8 cellular contexts compared by ENCODE assay signal in genomic region chr3:27721717-27722564, GRCh38. TPM values are rescaled to one million over a fixed set of nuclear protein-coding genes. Genes with fewer than 3 reads are reported as not detected.
DNase-seq lines count a peak whose midpoint lies in the region; ATAC-seq and TF ChIP-seq lines count a peak whose summit lies in the region.

TSS of gene EOMES (minus strand) at chr3:27722323. CDS start at chr3:27722294, 29 bp downstream.

- H3K27me3 ChIP-seq in SJSA1 (replicated peaks) (peaks cover 23% of the 10 kb centered on the region), right cardiac atrium (ENCODE audit: control insufficient read depth, insufficient read depth) (peaks cover 2% of the 10 kb centered on the region), spleen (replicated peaks in 1 of 7) (peaks cover 3 to 98% (median 88%) of the 10 kb centered on the region in 7 donors)

- H3K27ac Mint-ChIP-seq in activated naive CD4-positive, alpha-beta T cell treated with anti-CD3 and anti-CD28 coated beads for 36 hours = no peak within 1 kb of the TSS

- DNase-seq in DMS 273 treated with DMSO at 0.1 percent for 48 hours (lab: John Stamatoyannopoulos, UW) (peak; percentile 30), HuH-7 (ENCODE audit: low spot score) (peak; percentile 97), SJSA1 (ENCODE audit: low read depth in 1 of 2, low spot score in 2 of 2) (peak in 1 of 2 experiments; percentile 61), right cardiac atrium (peak in 2 of 3 donors; percentile 64 to 69), spleen (peak; percentile 91), nucleus accumbens (lab: John Stamatoyannopoulos, UW) (no peak)
- peak; percentile 79 for DNase-seq in activated naive CD4-positive, alpha-beta T cell treated with anti-CD3 and anti-CD28 coated beads for 36 hours

- CTCF ChIA-PET in activated naive CD4-positive, alpha-beta T cell treated with anti-CD3 and anti-CD28 coated beads for 36 hours (lab: Charles Lee) = interaction anchor here (0.9 to 4.5 kb wide), 10 partner anchors 9 to 622 kb away, joined by 3 to 43 read pairs (median 4); no protein-coding TSS in a partner anchor

- peak; percentile 59 for ATAC-seq in GM21447 (IDR thresholded peaks at IDR 0.05; ENCODE audit: unreplicated experiment)
- ATAC-seq in right cardiac atrium = peak; percentile 43 to 59

- H3K9me3 ChIP-seq in SJSA1 (replicated peaks) = no peaks in the 10 kb centered on the region
- no peaks in the 10 kb centered on the region for H3K9me3 ChIP-seq in right cardiac atrium (ENCODE audit: control insufficient read depth, low read length)
- peaks cover 0 to 6% (median 0%) of the 10 kb centered on the region in 8 donors for H3K9me3 ChIP-seq in spleen

- H3K27ac ChIP-seq in SJSA1 = no peak within 1 kb of the TSS
- H3K27ac ChIP-seq in right cardiac atrium (ENCODE audit: low read length) = no peak within 1 kb of the TSS
- peak within 1 kb of the TSS in 7 of 8 donors; percentile 59 to 81 (median 73) for H3K27ac ChIP-seq in spleen

- WGBS in right cardiac atrium = 1% methylated on average over 81 of the region's 81 CpGs
- 0 to 3% (median 1%) methylated on average over 28 to 81 of the region's 81 CpGs for WGBS in spleen, 5 donors

- TF ChIP-seq CTCF in spleen (IDR thresholded peaks at IDR 0.05 in 8 of 11, conservative IDR thresholded peaks at IDR 0.05 in 3 of 11) = peak in 6 of 11 experiments; percentile 7 to 56 (median 40)

- H3K36me3 Mint-ChIP-seq in activated naive CD4-positive, alpha-beta T cell treated with anti-CD3 and anti-CD28 coated beads for 36 hours (ENCODE audit: low read depth) = no peaks in the 10 kb centered on the region

- TF ChIP-seq POLR2A in spleen (IDR thresholded peaks at IDR 0.05) = no peak

- peaks cover 13% of the 10 kb centered on the region for H3K4me1 ChIP-seq in SJSA1 (replicated peaks)
- peaks cover 3% of the 10 kb centered on the region for H3K4me1 ChIP-seq in right cardiac atrium (ENCODE audit: control insufficient read depth, insufficient read depth, low read length)
- H3K4me1 ChIP-seq in spleen = peaks cover 12 to 49% (median 38%) of the 10 kb centered on the region in 6 donors

- H3K36me3 ChIP-seq in SJSA1 (no peaks in the 10 kb centered on the region), spleen (no peaks in the 10 kb centered on the region)

- intact Hi-C loops in activated naive CD4-positive, alpha-beta T cell treated with anti-CD3 and anti-CD28 coated beads for 36 hours (cut with micrococcal nuclease) = loop anchor here (1.0 to 5.0 kb wide), 9 partner anchors 8 to 606 kb away; partner anchors contain the start of gene CMC1
- intact Hi-C loops in right cardiac atrium (cut with DNase I) (no loop called here), spleen (cut with DNase I; ENCODE audit: low total_unique reads) (no loop called here)

- no peaks in the 10 kb centered on the region for H3K9me3 Mint-ChIP-seq in activated naive CD4-positive, alpha-beta T cell treated with anti-CD3 and anti-CD28 coated beads for 36 hours

- H3K4me3 Mint-ChIP-seq in activated naive CD4-positive, alpha-beta T cell treated with anti-CD3 and anti-CD28 coated beads for 36 hours = peak within 1 kb of the TSS; percentile 75

- peak within 1 kb of the TSS; percentile 41 for H3K4me3 ChIP-seq in SJSA1
- H3K4me3 ChIP-seq in right cardiac atrium (ENCODE audit: low read length) = peak within 1 kb of the TSS; percentile 48
- peak within 1 kb of the TSS; percentile 54 to 85 (median 62) for H3K4me3 ChIP-seq in spleen

- peaks cover 68% of the 10 kb centered on the region for H3K27me3 Mint-ChIP-seq in activated naive CD4-positive, alpha-beta T cell treated with anti-CD3 and anti-CD28 coated beads for 36 hours (ENCODE audit: low read depth)

- H3K4me1 Mint-ChIP-seq in activated naive CD4-positive, alpha-beta T cell treated with anti-CD3 and anti-CD28 coated beads for 36 hours (ENCODE audit: low read depth) = peaks cover 21% of the 10 kb centered on the region

RNA-seq across cellular contexts. Expression of gene EOMES, which starts in this region (rescaled TPM):
- not detected in 2 replicates for total RNA-seq in SJSA1 (2014; rRNA removed; shearing (Covaris generic))
- total RNA-seq in activated naive CD4-positive, alpha-beta T cell treated with anti-CD3 and anti-CD28 coated beads for 36 hours = under 1 TPM; 0.12 to 0.14 TPM
- total RNA-seq in right cardiac atrium (under 1 TPM in 3 of 4 donors, not detected in 1; 0.17 to 0.29 (median 0.17) TPM), spleen (10 to 100 TPM in 6 of 7 donors, 1 to 10 TPM in 1; 7.7 to 17.2 (median 14.6) TPM)
- polyA plus RNA-seq in right cardiac atrium (0.09 TPM), spleen (1 to 10 TPM; 1.1 to 2.3 (median 1.3) TPM)

Comparison
In these comparisons a context has a peak if more than half of its experiments do, and no peak if none do; other contexts are left out.
1. Peak in DNase-seq in activated naive CD4-positive, alpha-beta T cell treated with anti-CD3 and anti-CD28 coated beads for 36 hours; RNA of the gene not detected or under 1 TPM.
2. Peak in DNase-seq, ATAC-seq and H3K4me3 ChIP-seq in right cardiac atrium; RNA of the gene not detected or under 1 TPM.
3. DNase-seq: peak in DMS 273 treated with DMSO at 0.1 percent for 48 hours (single experiment), HuH-7 (single experiment) and spleen (single experiment); none in nucleus accumbens (0 of 56).
4. H3K27ac ChIP-seq: peak in spleen (7 of 8); none in SJSA1 (single experiment) and right cardiac atrium (single experiment).
5. Peak in every context shown above with its lines, with median percentiles within 50 percentile points of each other: H3K4me3 ChIP-seq.